Comparison of ENCODE assay signal across 8 cellular contexts in genomic region chr17:77420804-77421634, GRCh38.
DNase-seq lines count a peak whose midpoint lies in the region; ATAC-seq and TF ChIP-seq lines count a peak whose summit lies in the region.

No MANE protein-coding gene starts in this region.

- peak overlapping the region; percentile 25 for H3K4me3 Mint-ChIP-seq in MCF 10A (ENCODE audit: unreplicated experiment)

- H3K36me3 Mint-ChIP-seq in MCF 10A (ENCODE audit: insufficient read depth, unreplicated experiment), result peaks cover 70% of the 10 kb centered on the region

- no TSS peak for BruUV-seq in MCF 10A (replicated peaks; lab: Mats Ljungman, UMichigan)

- peaks cover 48% of the 10 kb centered on the region for H3F3A ChIP-seq in SK-N-SH (replicated peaks; ENCODE audit: insufficient read depth)

- peaks cover 82% of the 10 kb centered on the region; the same call in 1 of the 2 replicates for H3K79me2 ChIP-seq in SK-N-SH (ENCODE audit: insufficient read depth)

- H3K4me3 ChIP-seq in SK-N-SH (ENCODE audit: low read depth in 2 of 2, low read length in 1 of 2), result peak overlapping the region; percentile 2 to 8; a peak in 2 of 4 replicates
- no peak overlapping the region for H3K4me3 ChIP-seq in lower lobe of right lung
- H3K4me3 ChIP-seq in urinary bladder (ENCODE audit: low read depth, low read length), result no peak overlapping the region

- whole genome bisulfite sequencing in SK-N-SH (ENCODE audit: low lambda C conversion rate), result 28% methylated on average over 19 of the region's 19 CpGs
- whole genome bisulfite sequencing in urinary bladder, result 18% methylated on average over 19 of the region's 19 CpGs

- peak; percentile 22 to 58; a peak in 1 of 4 replicates for TF ChIP-seq EP300 in SK-N-SH (IDR thresholded peaks at IDR 0.05; ENCODE audit: borderline replicate concordance in 1 of 2, low read depth in 1 of 2, low read length in 1 of 2)

- intact Hi-C loops in MCF 10A (cut with micrococcal nuclease) (no loop called here), lower lobe of right lung (cut with DNase I) (no loop called here)

- H3K4me2 ChIP-seq in SK-N-SH, result peak overlapping the region; percentile 66

- H3K27ac ChIP-seq in SK-N-SH (ENCODE audit: low read depth in 2 of 2, low read length in 1 of 2), result peak overlapping the region; percentile 67
- H3K27ac ChIP-seq in lower lobe of right lung, result peak overlapping the region; percentile 24
- H3K27ac ChIP-seq in urinary bladder (ENCODE audit: low read depth), result peak overlapping the region; percentile 77

- no peak for ATAC-seq in lower lobe of right lung
- no peak for ATAC-seq in HG03457 (IDR thresholded peaks at IDR 0.05; ENCODE audit: unreplicated experiment)

- H3K4me1 ChIP-seq in SK-N-SH (ENCODE audit: control insufficient read depth in 1 of 2, insufficient read depth in 2 of 2, low read depth in 1 of 2, low read length in 1 of 2) (peaks cover 74 to 76% of the 10 kb centered on the region in 2 experiments), lower lobe of right lung (peaks cover 90% of the 10 kb centered on the region), urinary bladder (ENCODE audit: insufficient read depth) (no peaks in the 10 kb centered on the region)

- H4K20me1 ChIP-seq in SK-N-SH (ENCODE audit: insufficient read depth), result peaks cover 15% of the 10 kb centered on the region; the same call in 1 of the 2 replicates

- H3K9me3 Mint-ChIP-seq in MCF 10A (ENCODE audit: unreplicated experiment), result no peaks in the 10 kb centered on the region

- peaks cover 34% of the 10 kb centered on the region for H3K4me1 Mint-ChIP-seq in MCF 10A (ENCODE audit: insufficient read depth, unreplicated experiment)

- TF ChIP-seq CTCF in SK-N-SH (IDR thresholded peaks at IDR 0.05) (0 out of 2 replicates have a peak, but pooled peaks have one; percentile 2), MCF 10A (IDR thresholded peaks at IDR 0.05; ENCODE audit: unreplicated experiment) (no peak), lower lobe of right lung (IDR thresholded peaks at IDR 0.05) (no peak)

- H3K36me3 ChIP-seq in SK-N-SH (replicated peaks in 1 of 2; ENCODE audit: control insufficient read depth in 1 of 2, insufficient read depth in 2 of 2, low read length in 1 of 2), result peaks cover 3 to 6% of the 10 kb centered on the region in 2 experiments
- H3K36me3 ChIP-seq in lower lobe of right lung, result peaks cover 16% of the 10 kb centered on the region
- no peaks in the 10 kb centered on the region for H3K36me3 ChIP-seq in urinary bladder (ENCODE audit: insufficient read depth)

- H3K27me3 ChIP-seq in SK-N-SH (ENCODE audit: insufficient read depth) (no peaks in the 10 kb centered on the region), lower lobe of right lung (ENCODE audit: low read depth) (no peaks in the 10 kb centered on the region)

- H3K9ac ChIP-seq in SK-N-SH, result peak overlapping the region; percentile 3; the same call in 1 of the 2 replicates

- POLR2A ChIA-PET in SK-N-SH (lab: Yijun Ruan, JAX) (interaction anchor here (0.7 to 1.3 kb wide), 4 partner anchors 14 to 112 kb away, joined by 3 to 5 read pairs (median 3); no protein-coding TSS in a partner anchor), MCF 10A (lab: Yijun Ruan, JAX) (interaction anchor here (0.6 to 10.0 kb wide), 19 partner anchors 9 to 1171 kb away, joined by 3 to 112 read pairs (median 3); no protein-coding TSS in a partner anchor)

- DNase-seq in DMS79 (lab: John Stamatoyannopoulos, UW) (peak; percentile 79), NCI-H1092 (lab: John Stamatoyannopoulos, UW) (peak; percentile 92), SK-N-SH (peak; percentile 72), MCF 10A (ENCODE audit: unreplicated experiment) (peak; percentile 82), lower lobe of right lung (no peak), NOMO-1 treated with dmso at 0.1 percent for 144 hours (lab: John Stamatoyannopoulos, UW; ENCODE audit: unreplicated experiment) (no peak)

- no peaks in the 10 kb centered on the region for H3K27me3 Mint-ChIP-seq in MCF 10A (ENCODE audit: insufficient read depth, unreplicated experiment)

- TF ChIP-seq RAD21 in SK-N-SH (IDR thresholded peaks at IDR 0.05; ENCODE audit: low read length), result no peak

- no peak overlapping the region for H2AFZ ChIP-seq in SK-N-SH (ENCODE audit: low read depth)

- H3K27ac Mint-ChIP-seq in MCF 10A (ENCODE audit: low read depth, unreplicated experiment), result peak overlapping the region; percentile 22

- H3K9me3 ChIP-seq in SK-N-SH, result no peaks in the 10 kb centered on the region
- H3K9me3 ChIP-seq in lower lobe of right lung, result no peaks in the 10 kb centered on the region

- CTCF ChIA-PET in SK-N-SH (lab: Yijun Ruan, JAX) (interaction anchor here (0.6 to 29.4 kb wide), 13 partner anchors 8 to 715 kb away, joined by 3 to 566 read pairs (median 3); no protein-coding TSS in a partner anchor), MCF 10A (lab: Yijun Ruan, JAX) (interaction anchor here (0.7 to 1.3 kb wide), 4 partner anchors 9 to 90 kb away, joined by 3 to 5 read pairs (median 4); no protein-coding TSS in a partner anchor)

- no peaks in the 10 kb centered on the region for H3K9me2 ChIP-seq in SK-N-SH

TF ChIP-seq in SK-N-SH, 30 proteins besides CTCF, POLR2A, EP300 and RAD21:
- TF ChIP-seq RCOR1 (IDR thresholded peaks at IDR 0.05; ENCODE audit: low read length), result peak; percentile 20; the same call in 1 of the 2 replicates
- TF ChIP-seq NFIC (IDR thresholded peaks at IDR 0.05; ENCODE audit: borderline replicate concordance), result peak; percentile 89; the same call in 1 of the 2 replicates
- TF ChIP-seq TCF12 (IDR thresholded peaks at IDR 0.05), result peak; percentile 90
- TF ChIP-seq SMC3 (IDR thresholded peaks at IDR 0.05; ENCODE audit: low read depth, low read length), result 0 out of 2 replicates have a peak, but pooled peaks have one; percentile 0
- no peak for TF ChIP-seq ZBTB33 (IDR thresholded peaks at IDR 0.05; ENCODE audit: borderline replicate concordance, low read depth)
- TF ChIP-seq TEAD4 (IDR thresholded peaks at IDR 0.05; ENCODE audit: borderline replicate concordance, insufficient read depth), result 0 out of 2 replicates have a peak, but pooled peaks have one; percentile 42
- TF ChIP-seq MAX (IDR thresholded peaks at IDR 0.05; ENCODE audit: low read depth), result peak; percentile 84
- no peak for TF ChIP-seq YY1 (IDR thresholded peaks at IDR 0.05; ENCODE audit: low read depth)
- TF ChIP-seq ELF1 (IDR thresholded peaks at IDR 0.05), result peak; percentile 54; the same call in 1 of the 2 replicates
- no peak for TF ChIP-seq EZH2phosphoT487 (IDR thresholded peaks at IDR 0.05; ENCODE audit: borderline replicate concordance, low read depth)
- no peak for TF ChIP-seq JUND (IDR thresholded peaks at IDR 0.05)
- TF ChIP-seq FOSL2 (IDR thresholded peaks at IDR 0.05; ENCODE audit: borderline replicate concordance, low read depth), result no peak
- TF ChIP-seq POLR2AphosphoS5 (IDR thresholded peaks at IDR 0.05; ENCODE audit: low read depth, low read length), result peak; percentile 65; the same call in 1 of the 2 replicates
- peak; percentile 69; the same call in 1 of the 2 replicates for TF ChIP-seq RXRA (IDR thresholded peaks at IDR 0.05; ENCODE audit: borderline replicate concordance, low read depth)
- peak; percentile 84 for TF ChIP-seq PBX3 (IDR thresholded peaks at IDR 0.05)

Comparison
In these comparisons a context has a peak if more than half of its experiments do, and no peak if none do; other contexts are left out.
1. DNase-seq: peak in DMS79 (single experiment), NCI-H1092 (single experiment), SK-N-SH (single experiment) and MCF 10A (single experiment); none in lower lobe of right lung (single experiment) and NOMO-1 treated with dmso at 0.1 percent for 144 hours (single experiment).
2. H3K27ac ChIP-seq: peak in every context shown above with its lines; median percentile 77 in urinary bladder; 67 in SK-N-SH; 24 in lower lobe of right lung.
3. H3K4me3 ChIP-seq: peak in SK-N-SH (2 of 2); none in lower lobe of right lung (single experiment) and urinary bladder (single experiment).